In the genomic region with DNA sequence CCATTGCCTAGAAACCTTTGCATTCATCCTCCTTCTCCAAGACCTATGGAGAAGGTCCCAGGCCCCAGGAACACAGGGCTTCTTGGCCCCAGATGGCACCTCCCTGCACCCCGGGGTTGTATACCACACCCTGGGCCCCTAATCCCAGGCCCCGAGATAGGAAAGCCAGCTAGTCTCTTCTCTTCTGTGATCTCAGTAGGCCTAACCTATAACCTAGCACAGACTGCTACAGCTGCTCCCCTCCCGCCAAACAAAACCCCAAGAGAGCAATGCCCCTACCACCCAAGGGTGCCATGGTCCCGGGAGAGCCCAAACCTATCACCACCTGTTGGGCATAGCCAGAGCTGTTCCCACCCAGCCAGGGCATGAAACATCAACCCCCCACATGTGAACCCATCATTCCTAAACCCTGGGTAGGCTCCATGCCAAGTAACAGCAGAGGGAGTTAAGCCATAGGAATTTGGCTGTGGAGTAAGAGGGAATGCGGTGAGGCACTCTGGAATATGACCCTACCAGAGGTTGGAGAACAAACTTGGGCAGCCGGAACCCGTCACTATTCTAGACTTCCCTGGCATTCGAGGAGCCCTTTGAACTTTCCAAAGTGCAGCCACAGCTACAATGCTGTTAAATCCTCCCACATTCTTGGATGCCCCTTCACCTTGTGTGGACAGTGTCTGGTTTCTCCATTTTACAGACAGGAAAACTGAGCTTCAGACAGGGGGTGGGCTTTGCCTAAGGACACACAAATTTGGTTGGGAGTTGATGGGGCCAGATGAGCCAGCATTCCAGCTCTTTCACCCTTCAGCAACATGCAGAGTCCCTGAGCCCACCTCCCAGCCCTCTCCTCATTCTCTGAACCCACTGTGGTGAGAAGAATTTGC, we compare ENCODE assay signal across 11 cellular contexts. TPM values are rescaled to one million over a fixed set of nuclear protein-coding genes. Genes with fewer than 3 reads are reported as not detected.
DNase-seq lines count a peak whose midpoint lies in the region; ATAC-seq and TF ChIP-seq lines count a peak whose summit lies in the region.
"Had no signal": no experiment of that assay in that cellular context is flagged by ENCODE, and none has a peak within 500 bp of the region (broad histone marks: within the 10 kb centered on the region; RNA-seq: fewer than 3 reads in every experiment).

No MANE protein-coding gene starts in this region.

- H3K9ac ChIP-seq in BLaER1 = peak overlapping the region; percentile 45; the same call in 1 of the 2 replicates

- peaks cover 93% of the 10 kb centered on the region for H3K4me1 ChIP-seq in BLaER1

- H3K4me1 Mint-ChIP-seq in activated CD8-positive, alpha-beta T cell treated with anti-CD3 and anti-CD28 coated beads for 36 hours (ENCODE audit: low read depth) = peaks cover 59% of the 10 kb centered on the region
- H3K4me1 Mint-ChIP-seq in immature natural killer cell = peaks cover 64 to 75% of the 10 kb centered on the region in 2 donors

- no peaks in the 10 kb centered on the region for H3K27me3 Mint-ChIP-seq in activated CD8-positive, alpha-beta T cell treated with anti-CD3 and anti-CD28 coated beads for 36 hours
- H3K27me3 Mint-ChIP-seq in immature natural killer cell (ENCODE audit: low read depth in 3 of 3) = peaks cover 4 to 16% (median 10%) of the 10 kb centered on the region in 3 donors

- H3K27ac ChIP-seq in BLaER1 = peak overlapping the region; percentile 86
- no peak overlapping the region for H3K27ac ChIP-seq in dorsolateral prefrontal cortex

- ATAC-seq in activated CD8-positive, alpha-beta T cell treated with anti-CD3 and anti-CD28 coated beads for 36 hours = no peak
- no peak for ATAC-seq in GM18511 (IDR thresholded peaks at IDR 0.05; ENCODE audit: unreplicated experiment)

- POLR2A ChIA-PET in activated CD8-positive, alpha-beta T cell treated with anti-CD3 and anti-CD28 coated beads for 36 hours (lab: Charles Lee) = interaction anchor here (0.9 to 7.0 kb wide), 6 partner anchors 8 to 24 kb away, joined by 3 to 56 read pairs (median 8); a partner anchor contains a TSS

- TF ChIP-seq CTCF in activated CD8-positive, alpha-beta T cell treated with anti-CD3 and anti-CD28 coated beads for 36 hours (IDR thresholded peaks at IDR 0.05) = no peak
- no peak for TF ChIP-seq CTCF in dorsolateral prefrontal cortex (IDR thresholded peaks at IDR 0.05 in 54 of 56, conservative IDR thresholded peaks at IDR 0.05 in 2 of 56; ENCODE audit: low read depth in 1 of 56, partially characterized antibody in 56 of 56)

- peaks cover 5% of the 10 kb centered on the region for H3K36me3 Mint-ChIP-seq in activated CD8-positive, alpha-beta T cell treated with anti-CD3 and anti-CD28 coated beads for 36 hours (ENCODE audit: low read depth)
- no peaks in the 10 kb centered on the region for H3K36me3 Mint-ChIP-seq in immature natural killer cell
- H3K36me3 Mint-ChIP-seq: CD14-positive monocyte had no signal

- H3K27ac Mint-ChIP-seq in activated CD8-positive, alpha-beta T cell treated with anti-CD3 and anti-CD28 coated beads for 36 hours = peak overlapping the region; percentile 79
- peak overlapping the region; percentile 76 to 96 (median 92) for H3K27ac Mint-ChIP-seq in immature natural killer cell

- peak overlapping the region; percentile 70 for H3K4me2 ChIP-seq in BLaER1

- H3K9me3 ChIP-seq in BLaER1 = no peaks in the 10 kb centered on the region

- no peaks in the 10 kb centered on the region for H4K20me1 ChIP-seq in BLaER1

- H3K9me3 Mint-ChIP-seq in activated CD8-positive, alpha-beta T cell treated with anti-CD3 and anti-CD28 coated beads for 36 hours = no peaks in the 10 kb centered on the region
- no peaks in the 10 kb centered on the region for H3K9me3 Mint-ChIP-seq in immature natural killer cell

- H3K4me3 Mint-ChIP-seq in activated CD8-positive, alpha-beta T cell treated with anti-CD3 and anti-CD28 coated beads for 36 hours = peak overlapping the region; percentile 62
- peak overlapping the region; percentile 58 to 83 (median 67) for H3K4me3 Mint-ChIP-seq in immature natural killer cell
- H3K4me3 Mint-ChIP-seq: CD14-positive monocyte had no signal

- no peak overlapping the region for H3K4me3 ChIP-seq in BLaER1
- H3K4me3 ChIP-seq in dorsolateral prefrontal cortex = no peak overlapping the region

- CTCF ChIA-PET in activated CD8-positive, alpha-beta T cell treated with anti-CD3 and anti-CD28 coated beads for 36 hours (lab: Charles Lee) = interaction anchor here (0.8 to 2.4 kb wide), 3 partner anchors 9 to 42 kb away, joined by 3 to 6 read pairs (median 6); a partner anchor contains a TSS

- H3K36me3 ChIP-seq in BLaER1 = no peaks in the 10 kb centered on the region

- H3K27me3 ChIP-seq in BLaER1 (peaks cover 80% of the 10 kb centered on the region), dorsolateral prefrontal cortex (peaks cover 0 to 38% (median 0%) of the 10 kb centered on the region in 45 donors)

- DNase-seq in HCEC 1CT (peak; percentile 5), immature natural killer cell (no peak), dorsolateral prefrontal cortex (no peak), hepatic stellate cell (ENCODE audit: low spot score) (no peak), LoVo (ENCODE audit: low spot score) (no peak)
- DNase-seq in activated CD8-positive, alpha-beta T cell treated with anti-CD3 and anti-CD28 coated beads for 36 hours = no peak
- DNase-seq: islet precursor cell, NCI-H1930 had no signal

- intact Hi-C loops in activated CD8-positive, alpha-beta T cell treated with anti-CD3 and anti-CD28 coated beads for 36 hours (cut with micrococcal nuclease) = no loop called here
- intact Hi-C loops in dorsolateral prefrontal cortex (cut with DNase I) = loop anchor here in 1 of 2 donors (10.0 kb wide), 1 partner anchor 76 kb away; a partner anchor contains a TSS

RNA-seq across cellular contexts. Expression of a gene that starts 10.9 kb away (rescaled TPM):
- 100 to 1,000 TPM; 117 to 123 TPM for total RNA-seq in activated CD8-positive, alpha-beta T cell treated with anti-CD3 and anti-CD28 coated beads for 36 hours
- 100 to 1,000 TPM; 254 to 569 (median 270) TPM for polyA plus RNA-seq in immature natural killer cell
- 10 to 100 TPM in 9 of 120 experiments, 1 to 10 TPM in 109, under 1 TPM in 2; 0.50 to 20.0 (median 4.8) TPM for total RNA-seq in dorsolateral prefrontal cortex

RNA-seq across cellular contexts. Expression of a gene that starts 30.0 kb away (rescaled TPM):
- total RNA-seq in activated CD8-positive, alpha-beta T cell treated with anti-CD3 and anti-CD28 coated beads for 36 hours = under 1 TPM; 0.16 to 0.38 TPM
- polyA plus RNA-seq in immature natural killer cell = 1 to 10 TPM in 2 of 3 donors, under 1 TPM in 1; 0.60 to 2.9 (median 2.7) TPM
- under 1 TPM in 6 of 120 experiments, not detected in 114; 0.07 to 0.29 (median 0.17) TPM for total RNA-seq in dorsolateral prefrontal cortex
- polyA plus RNA-seq: CD14-positive monocyte had no signal

Comparison
In these comparisons a context has a peak if more than half of its experiments do, and no peak if none do; other contexts are left out.
1. RNA of a gene that starts 10.9 kb away (total RNA-seq): 117 to 123 TPM in activated CD8-positive, alpha-beta T cell treated with anti-CD3 and anti-CD28 coated beads for 36 hours; 0.50 to 20.0 TPM in dorsolateral prefrontal cortex; every median in the first group is over 4 times any median in the second.